2 cellular contexts compared by ENCODE assay signal in the genomic region with DNA sequence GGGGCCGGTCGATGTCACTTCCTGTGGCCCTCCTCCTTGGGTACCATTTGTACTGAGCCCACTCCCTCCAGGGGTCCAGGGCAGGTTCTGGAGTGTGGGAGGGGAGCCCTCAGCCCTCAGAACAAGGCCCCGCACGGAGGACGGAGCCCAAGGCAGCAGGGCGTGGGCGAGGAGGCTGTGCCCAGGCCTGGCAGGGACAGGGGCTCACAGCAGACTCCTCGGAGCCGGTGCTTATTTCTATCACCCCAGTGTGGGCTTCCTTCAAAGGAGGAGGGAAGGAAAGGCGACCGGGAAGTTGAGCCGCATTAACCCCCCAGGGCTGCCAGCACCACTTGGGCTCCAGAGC.
TF ChIP-seq lines count a peak whose summit lies in the region.

No MANE protein-coding gene starts in this region.

TF ChIP-seq in SK-N-SH, 30 proteins besides CTCF, POLR2A, EP300 and RAD21 (continued from another document):
- TF ChIP-seq ZBTB33 (IDR thresholded peaks at IDR 0.05; ENCODE audit: borderline replicate concordance, low read depth) (no peak), USF1 (IDR thresholded peaks at IDR 0.05; ENCODE audit: borderline replicate concordance, low read depth) (no peak), RFX5 (IDR thresholded peaks at IDR 0.05; ENCODE audit: low read length) (no peak), CHD2 (IDR thresholded peaks at IDR 0.05; ENCODE audit: low read length, partially characterized antibody) (no peak), NRF1 (IDR thresholded peaks at IDR 0.05; ENCODE audit: low read depth, low read length) (no peak), TEAD4 (IDR thresholded peaks at IDR 0.05; ENCODE audit: borderline replicate concordance, insufficient read depth) (no peak), SMC3 (IDR thresholded peaks at IDR 0.05; ENCODE audit: low read depth, low read length) (no peak)
TF ChIP-seq in SK-N-SH: peak in this region for 0.

TF ChIP-seq in SK-N-SH treated with all-trans-retinoic acid at 6 μM for 48 hours, 23 proteins besides CTCF, POLR2A, EP300 and RAD21 (continued from another document):
- TF ChIP-seq, protein P1, sequence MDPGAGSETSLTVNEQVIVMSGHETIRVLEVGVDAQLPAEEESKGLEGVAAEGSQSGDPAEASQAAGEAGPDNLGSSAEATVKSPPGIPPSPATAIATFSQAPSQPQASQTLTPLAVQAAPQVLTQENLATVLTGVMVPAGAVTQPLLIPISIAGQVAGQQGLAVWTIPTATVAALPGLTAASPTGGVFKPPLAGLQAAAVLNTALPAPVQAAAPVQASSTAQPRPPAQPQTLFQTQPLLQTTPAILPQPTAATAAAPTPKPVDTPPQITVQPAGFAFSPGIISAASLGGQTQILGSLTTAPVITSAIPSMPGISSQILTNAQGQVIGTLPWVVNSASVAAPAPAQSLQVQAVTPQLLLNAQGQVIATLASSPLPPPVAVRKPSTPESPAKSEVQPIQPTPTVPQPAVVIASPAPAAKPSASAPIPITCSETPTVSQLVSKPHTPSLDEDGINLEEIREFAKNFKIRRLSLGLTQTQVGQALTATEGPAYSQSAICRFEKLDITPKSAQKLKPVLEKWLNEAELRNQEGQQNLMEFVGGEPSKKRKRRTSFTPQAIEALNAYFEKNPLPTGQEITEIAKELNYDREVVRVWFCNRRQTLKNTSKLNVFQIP (CRISPR knock-in tag; IDR thresholded peaks at IDR 0.05; ENCODE audit: borderline replicate concordance, low read depth), result no peak
- TF ChIP-seq TOX (CRISPR knock-in tag; IDR thresholded peaks at IDR 0.05; ENCODE audit: borderline replicate concordance) (no peak), PPARA (CRISPR knock-in tag; IDR thresholded peaks at IDR 0.05; ENCODE audit: borderline replicate concordance) (no peak), ZNF8 (CRISPR knock-in tag; IDR thresholded peaks at IDR 0.05) (no peak)
